20 cellular contexts compared by ENCODE assay signal in the genomic region with DNA sequence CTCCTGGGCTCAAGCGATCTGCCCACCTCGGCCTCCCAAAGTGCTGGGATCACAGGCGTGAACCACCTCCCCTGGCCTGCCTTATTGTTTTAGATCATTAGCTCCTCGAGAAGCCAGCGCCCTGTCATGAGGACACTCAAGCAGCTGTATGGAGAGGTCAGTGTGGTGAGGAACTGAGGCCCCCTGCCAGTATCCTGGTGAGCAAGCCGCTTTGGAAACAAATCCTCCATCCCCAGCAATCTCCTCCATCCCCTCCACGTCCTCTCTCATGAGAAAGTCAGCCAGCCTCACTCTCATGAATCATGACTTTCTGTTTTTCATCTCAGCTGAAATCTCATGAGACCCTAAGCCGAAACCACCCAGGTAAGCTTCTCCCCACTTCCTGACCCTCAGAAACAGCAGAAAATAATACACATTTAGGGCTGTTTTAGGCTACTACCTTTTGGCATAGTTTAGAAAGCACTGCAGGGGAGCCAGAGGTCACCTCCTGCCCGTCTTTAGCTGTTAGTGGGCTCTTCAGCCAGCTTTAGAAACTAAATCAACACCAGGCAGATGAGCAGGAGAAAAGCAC. TPM values are rescaled to one million over a fixed set of nuclear protein-coding genes. Genes with fewer than 3 reads are reported as not detected.
A peak's percentile ranks its signal among the peaks of the same experiment; 100 is the strongest.
DNase-seq lines count a peak whose midpoint lies in the region; ATAC-seq and TF ChIP-seq lines count a peak whose summit lies in the region.
"Had no signal": no experiment of that assay in that cellular context is flagged by ENCODE, and none has a peak within 500 bp of the region (broad histone marks: within the 10 kb centered on the region; RNA-seq: fewer than 3 reads in every experiment).

No MANE protein-coding gene starts in this region.

- in situ Hi-C loops in astrocyte of the cerebellum (cut with HindIII; ENCODE audit: low sequenced_read_pairs) = no loop called here

- DNase-seq in astrocyte of the cerebellum (ENCODE audit: low read depth) = peak; percentile 11
- no peak for DNase-seq in glutamatergic neuron
- DNase-seq in activated gamma-delta T cell treated with Interleukin-2 at 50 U/mL for 16 hours = no peak
- no peak for DNase-seq in RKO (ENCODE audit: low spot score)
- DNase-seq in MG63 = no peak
- DNase-seq: Caco-2; CD4-positive, CD25-positive, alpha-beta regulatory T cell; EL; NCI-H1048; NCI-H1436; NCI-H1930; NCI-H226; NCI-H524; NCI-H82; SJCRH30 had no signal

- peaks cover 19% of the 10 kb centered on the region for H3K4me1 Mint-ChIP-seq in glutamatergic neuron (ENCODE audit: low read depth, unreplicated experiment)
- H3K4me1 Mint-ChIP-seq: B cell; CD4-positive, CD25-positive, alpha-beta regulatory T cell had no signal

- H3K36me3 ChIP-seq in BLaER1 (no peaks in the 10 kb centered on the region), MG63 (no peaks in the 10 kb centered on the region)
- H3K36me3 ChIP-seq: SJCRH30 had no signal

- peaks cover 9% of the 10 kb centered on the region for H3K9me3 Mint-ChIP-seq in glutamatergic neuron (ENCODE audit: unreplicated experiment)

- H3K4me3 Mint-ChIP-seq in glutamatergic neuron (ENCODE audit: unreplicated experiment) = no peak overlapping the region
- H3K4me3 Mint-ChIP-seq: B cell; CD4-positive, CD25-positive, alpha-beta regulatory T cell had no signal

- H3K4me3 ChIP-seq in BLaER1 (no peak overlapping the region), astrocyte of the cerebellum (ENCODE audit: low read depth, low read length) (no peak overlapping the region), MG63 (no peak overlapping the region)
- H3K4me3 ChIP-seq: SJCRH30 had no signal

- no peaks in the 10 kb centered on the region for H3K27me3 ChIP-seq in BLaER1
- H3K27me3 ChIP-seq in MG63 = no peaks in the 10 kb centered on the region
- H3K27me3 ChIP-seq: SJCRH30 had no signal

- no peak overlapping the region for H3K27ac ChIP-seq in BLaER1
- H3K27ac ChIP-seq: HL-60, SJCRH30 had no signal

- peak; percentile 49 for ATAC-seq in GM18868 (IDR thresholded peaks at IDR 0.05; ENCODE audit: unreplicated experiment)
- no peak for ATAC-seq in GM21360 (IDR thresholded peaks at IDR 0.05; ENCODE audit: unreplicated experiment)

- H3K27me3 Mint-ChIP-seq in glutamatergic neuron (ENCODE audit: unreplicated experiment) = peaks cover 6% of the 10 kb centered on the region

- peak overlapping the region; percentile 76 for H3K27ac Mint-ChIP-seq in glutamatergic neuron (ENCODE audit: unreplicated experiment)
- H3K27ac Mint-ChIP-seq: B cell; CD4-positive, CD25-positive, alpha-beta regulatory T cell had no signal

- H3K9ac ChIP-seq in BLaER1 = no peak overlapping the region

- H4K20me1 ChIP-seq in BLaER1 = no peaks in the 10 kb centered on the region

- H3K9me3 ChIP-seq in BLaER1 (peaks cover 26% of the 10 kb centered on the region), MG63 (peaks cover 3% of the 10 kb centered on the region; the same call in 1 of the 2 replicates)
- H3K9me3 ChIP-seq: SJCRH30 had no signal

- peak overlapping the region; percentile 3; the same call in 1 of the 2 replicates for H3K4me2 ChIP-seq in BLaER1

- TF ChIP-seq CTCF in astrocyte of the cerebellum (IDR thresholded peaks at IDR 0.05; ENCODE audit: low read depth, low read length, missing control alignments) = no peak
- no peak for TF ChIP-seq CTCF in glutamatergic neuron (IDR thresholded peaks at IDR 0.05; ENCODE audit: partially characterized antibody, unreplicated experiment)

- peaks cover 7% of the 10 kb centered on the region for H3K36me3 Mint-ChIP-seq in glutamatergic neuron (ENCODE audit: unreplicated experiment)
- H3K36me3 Mint-ChIP-seq: CD4-positive, CD25-positive, alpha-beta regulatory T cell had no signal

- H3K4me1 ChIP-seq in BLaER1 = peaks cover 25% of the 10 kb centered on the region
- H3K4me1 ChIP-seq: Caco-2, SJCRH30 had no signal

RNA-seq across cellular contexts. Expression of a gene that starts 56.0 kb away (rescaled TPM):
- total RNA-seq in glutamatergic neuron (ENCODE audit: unreplicated experiment) = 296 TPM
- total RNA-seq in MG63 (2014; rRNA removed; shearing (Covaris generic); ENCODE audit: low replicate concordance) = 153 and 159 TPM in 2 replicates
- total RNA-seq: B cell had no signal
